In genomic region chr1:6612641-6613360, GRCh38 we compare ENCODE assay signal across 1 cellular context.
TF ChIP-seq lines count a peak whose summit lies in the region.

No MANE protein-coding gene starts in this region.

TF ChIP-seq in HepG2, 621 proteins besides CTCF, POLR2A, EP300 and RAD21 (continues in another document):
- TF ChIP-seq IKZF4 (CRISPR knock-in tag; IDR thresholded peaks at IDR 0.05; ENCODE audit: borderline replicate concordance, low read depth, not compliant biosample characterization) (no peak), RBAK (CRISPR knock-in tag; IDR thresholded peaks at IDR 0.05) (no peak), SMC3 (IDR thresholded peaks at IDR 0.05; ENCODE audit: low read length) (no peak), SIN3A (IDR thresholded peaks at IDR 0.05; ENCODE audit: borderline replicate concordance, low read depth, low read length) (0 out of 2 replicates have a peak, but pooled peaks have one; percentile 17), ZBTB10 (CRISPR knock-in tag; IDR thresholded peaks at IDR 0.05; ENCODE audit: borderline replicate concordance) (peak; percentile 83; the same call in 1 of the 2 replicates), KDM2A (CRISPR knock-in tag; IDR thresholded peaks at IDR 0.05; ENCODE audit: borderline replicate concordance, low read depth) (peak; percentile 34; the same call in 1 of the 2 replicates), POGZ (CRISPR knock-in tag; IDR thresholded peaks at IDR 0.05) (no peak), ZNF704 (CRISPR knock-in tag; IDR thresholded peaks at IDR 0.05; ENCODE audit: borderline replicate concordance) (no peak), XBP1 (CRISPR knock-in tag; IDR thresholded peaks at IDR 0.05) (no peak), SALL1 (CRISPR knock-in tag; IDR thresholded peaks at IDR 0.05) (peak; percentile 21; the same call in 1 of the 2 replicates), FOXJ3 (CRISPR knock-in tag; IDR thresholded peaks at IDR 0.05; ENCODE audit: borderline replicate concordance) (no peak), SP140L (CRISPR knock-in tag; IDR thresholded peaks at IDR 0.05; ENCODE audit: borderline replicate concordance) (no peak), HOXA7 (CRISPR knock-in tag; IDR thresholded peaks at IDR 0.05) (no peak), SNAI1 (CRISPR knock-in tag; IDR thresholded peaks at IDR 0.05; ENCODE audit: borderline replicate concordance) (0 out of 2 replicates have a peak, but pooled peaks have one; percentile 52), ARHGAP35 (CRISPR knock-in tag; IDR thresholded peaks at IDR 0.05; ENCODE audit: borderline replicate concordance) (no peak), ZNF235 (CRISPR knock-in tag; IDR thresholded peaks at IDR 0.05; ENCODE audit: borderline replicate concordance) (0 out of 2 replicates have a peak, but pooled peaks have one; percentile 51), ZNF660 (CRISPR knock-in tag; IDR thresholded peaks at IDR 0.05; ENCODE audit: borderline replicate concordance, low read depth) (no peak), PHF8 (CRISPR knock-in tag; IDR thresholded peaks at IDR 0.05) (peak; percentile 60), ZNF543 (CRISPR knock-in tag; IDR thresholded peaks at IDR 0.05) (0 out of 2 replicates have a peak, but pooled peaks have one; percentile 46), PHF21A (CRISPR knock-in tag; IDR thresholded peaks at IDR 0.05) (no peak), TFDP2 (CRISPR knock-in tag; IDR thresholded peaks at IDR 0.05) (no peak), IKZF1 (IDR thresholded peaks at IDR 0.05) (no peak), NR0B2 (CRISPR knock-in tag; IDR thresholded peaks at IDR 0.05) (0 out of 2 replicates have a peak, but pooled peaks have one; percentile 43), ZNF503 (CRISPR knock-in tag; IDR thresholded peaks at IDR 0.05) (no peak), MEIS1 (CRISPR knock-in tag; IDR thresholded peaks at IDR 0.05; ENCODE audit: borderline replicate concordance) (no peak), ELF3 (CRISPR knock-in tag; IDR thresholded peaks at IDR 0.05) (no peak), POLR2AphosphoS5 (IDR thresholded peaks at IDR 0.05; ENCODE audit: low read depth, low read length) (no peak), PLRG1 (conservative IDR thresholded peaks at IDR 0.05) (no peak), ZNF891 (CRISPR knock-in tag; IDR thresholded peaks at IDR 0.05) (peak; percentile 32; the same call in 1 of the 2 replicates), ZBTB40 (IDR thresholded peaks at IDR 0.05) (no peak), ZBTB40 (CRISPR knock-in tag; IDR thresholded peaks at IDR 0.05) (peak; percentile 44; the same call in 1 of the 2 replicates), HMGXB4 (CRISPR knock-in tag; IDR thresholded peaks at IDR 0.05; ENCODE audit: borderline replicate concordance in 1 of 2, low read depth in 1 of 2) (0 out of 4 replicates have a peak, but pooled peaks of 1 of the 2 experiments have one; percentile 26), ZFP36L1 (CRISPR knock-in tag; IDR thresholded peaks at IDR 0.05) (0 out of 2 replicates have a peak, but pooled peaks have one; percentile 47), ZNF687 (CRISPR knock-in tag; IDR thresholded peaks at IDR 0.05) (peak; percentile 63)
